Comparison of ENCODE assay signal across 17 cellular contexts in genomic region chr5:180367300-180367699, GRCh38.
"Had no signal": no experiment of that assay in that cellular context is flagged by ENCODE, and none has a peak within 500 bp of the region (broad histone marks: within the 10 kb centered on the region; RNA-seq: fewer than 3 reads in every experiment).

No MANE protein-coding gene starts in this region.

- H3K9me3 ChIP-seq: ovary, sigmoid colon, stomach, thoracic aorta, upper lobe of right lung had no signal

- H3K4me3 ChIP-seq: coronary artery, ovary, sigmoid colon, stomach, thoracic aorta, upper lobe of right lung had no signal

- H3K27ac ChIP-seq: coronary artery, ovary, sigmoid colon, stomach, thoracic aorta, upper lobe of right lung had no signal

- H3K27ac Mint-ChIP-seq: activated CD4-positive, alpha-beta T cell treated with anti-CD3 and anti-CD28 coated beads, Interleukin-2, amount 10 ng/mL, durations not matched to agents 24 days and 14 days; T-helper 17 cell had no signal

- H3K4me3 Mint-ChIP-seq: activated CD4-positive, alpha-beta T cell treated with anti-CD3 and anti-CD28 coated beads, Interleukin-2, amount 10 ng/mL, durations not matched to agents 24 days and 14 days; neural crest cell; T-helper 17 cell had no signal

- H3K36me3 ChIP-seq: ovary, sigmoid colon, stomach, thoracic aorta, upper lobe of right lung had no signal

- H3K9me3 Mint-ChIP-seq: activated CD4-positive, alpha-beta T cell treated with anti-CD3 and anti-CD28 coated beads, Interleukin-2, amount 10 ng/mL, durations not matched to agents 24 days and 14 days; neural crest cell had no signal

- ATAC-seq: T-helper 17 cell, upper lobe of right lung had no signal

- H3K4me1 ChIP-seq: sigmoid colon, stomach, upper lobe of right lung had no signal

- H3K4me1 Mint-ChIP-seq: activated CD4-positive, alpha-beta T cell treated with anti-CD3 and anti-CD28 coated beads, Interleukin-2, amount 10 ng/mL, durations not matched to agents 24 days and 14 days; neural crest cell had no signal

- DNase-seq: activated CD4-positive, alpha-beta T cell treated with anti-CD3 and anti-CD28 coated beads, Interleukin-2, amount 10 ng/mL, durations not matched to agents 24 days and 14 days; activated CD8-positive, alpha-beta memory T cell treated with anti-CD3 and anti-CD28 coated beads for 24 hours; activated effector memory CD4-positive, alpha-beta T cell treated with Interleukin-2 at 50 U/mL for 16 hours; activated naive CD4-positive, alpha-beta T cell treated with anti-CD3 and anti-CD28 coated beads, Interleukin-2, amount 50 U/mL, for 16 hours; effector CD4-positive, alpha-beta T cell; foreskin fibroblast; glutamatergic neuron; mesendoderm; ovary; sigmoid colon; stimulated activated CD4-positive, alpha-beta T cell treated with anti-CD3 and anti-CD28 coated beads, Interleukin-1b, Interleukin-23, amount 100 ng/mL, for 48 hours; stomach; T-helper 17 cell; upper lobe of right lung had no signal

- H3K27me3 ChIP-seq: ovary, sigmoid colon, upper lobe of right lung had no signal
